Comparison of ENCODE assay signal across 8 cellular contexts in genomic region chr16:1645914-1646525, GRCh38. TPM values are rescaled to one million over a fixed set of nuclear protein-coding genes. Genes with fewer than 3 reads are reported as not detected.
DNase-seq lines count a peak whose midpoint lies in the region; ATAC-seq and TF ChIP-seq lines count a peak whose summit lies in the region.

No MANE protein-coding gene starts in this region.

- TF ChIP-seq CTCF in GM23338 (conservative IDR thresholded peaks at IDR 0.05; ENCODE audit: low read depth in 2 of 2) (no peak), mammary epithelial cell (conservative IDR thresholded peaks at IDR 0.05 in 1 of 2, IDR thresholded peaks at IDR 0.05 in 1 of 2; ENCODE audit: extremely low read depth in 1 of 2, insufficient read depth in 1 of 2, low read depth in 1 of 2, low read length in 2 of 2) (no peak)

- CTCF ChIA-PET in mammary epithelial cell (lab: Charles Lee; ENCODE audit: low non-redundant PET) = no interaction called here

- no peak overlapping the region for H3K9ac ChIP-seq in mammary epithelial cell (ENCODE audit: insufficient read depth, low read length)

- BruUV-seq in mammary epithelial cell (replicated peaks; lab: Mats Ljungman, UMichigan) = no TSS peak

- DNase-seq in GM23338 (ENCODE audit: low spot score) = no peak
- DNase-seq in T1000 (lab: John Stamatoyannopoulos, UW) = peak; percentile 46
- peak; percentile 60 for DNase-seq in mammary epithelial cell
- peak; percentile 51 for DNase-seq in stimulated activated CD4-positive, alpha-beta T cell treated with anti-CD3 and anti-CD28 coated beads, Interleukin-4, amount 100 ng/mL, for 24 hours

- H3K36me3 ChIP-seq in GM23338 (ENCODE audit: insufficient read depth) (peaks cover 1% of the 10 kb centered on the region), mammary epithelial cell (ENCODE audit: insufficient read depth, low read length) (peaks cover 7% of the 10 kb centered on the region)

- H3K4me1 Mint-ChIP-seq in GM23338 = no peaks in the 10 kb centered on the region; the same call in 2 of the 3 replicates

- ATAC-seq in GM23338 = no peak
- no peak for ATAC-seq in GM21825 (IDR thresholded peaks at IDR 0.05; ENCODE audit: unreplicated experiment)
- no peak for ATAC-seq in GM21717 (IDR thresholded peaks at IDR 0.05; ENCODE audit: unreplicated experiment)
- no peak for ATAC-seq in GM19452 (IDR thresholded peaks at IDR 0.05; ENCODE audit: unreplicated experiment)
- no peak for ATAC-seq in HG03439 (IDR thresholded peaks at IDR 0.05; ENCODE audit: unreplicated experiment)

- in situ Hi-C loops in mammary epithelial cell (cut with MboI; ENCODE audit: low sequenced_read_pairs in 2 of 2) = no loop called here

- H3K4me3 Mint-ChIP-seq in GM23338 = no peak overlapping the region

- no peaks in the 10 kb centered on the region for H3K9me2 ChIP-seq in GM23338 (ENCODE audit: insufficient read depth)

- intact Hi-C loops in mammary epithelial cell (cut with micrococcal nuclease) = loop anchor here (5.0 kb wide), 1 partner anchor 34 kb away; the partner anchor contains the start of genes CRAMP1 and IFT140

- peak overlapping the region; percentile 19; the same call in 1 of the 2 replicates for H3K27ac Mint-ChIP-seq in GM23338

- H3K27ac ChIP-seq in GM23338 (ENCODE audit: low read depth) (no peak overlapping the region), mammary epithelial cell (ENCODE audit: insufficient read depth, low read depth, low read length) (no peak overlapping the region)

- no peaks in the 10 kb centered on the region; the same call in 2 of the 3 replicates for H3K9me3 Mint-ChIP-seq in GM23338

- no peak overlapping the region for H3K4me3 ChIP-seq in GM23338
- no peak overlapping the region for H3K4me3 ChIP-seq in mammary epithelial cell (replicated peaks in 1 of 3; ENCODE audit: insufficient read depth in 1 of 3, low read depth in 2 of 3, low read length in 3 of 3)

- no peak overlapping the region for H3K4me2 ChIP-seq in GM23338
- H3K4me2 ChIP-seq in mammary epithelial cell (ENCODE audit: insufficient read depth, low read depth, low read length) = no peak overlapping the region

- H3K27me3 ChIP-seq in GM23338 (ENCODE audit: insufficient read depth) (no peaks in the 10 kb centered on the region), mammary epithelial cell (ENCODE audit: insufficient read depth, low read length) (no peaks in the 10 kb centered on the region)

- peaks cover 46% of the 10 kb centered on the region for H3K36me3 Mint-ChIP-seq in GM23338 (ENCODE audit: low read depth)

- H2AFZ ChIP-seq in GM23338 = no peak overlapping the region
- no peak overlapping the region for H2AFZ ChIP-seq in mammary epithelial cell (ENCODE audit: low read depth, low read length)

- no peaks in the 10 kb centered on the region for H3F3A ChIP-seq in GM23338 (replicated peaks; ENCODE audit: low read depth)

- dilution Hi-C loops in mammary epithelial cell (cut with HindIII; ENCODE audit: low sequenced_read_pairs) = no loop called here

- H3K4me1 ChIP-seq in GM23338 (ENCODE audit: insufficient read depth) (no peaks in the 10 kb centered on the region), mammary epithelial cell (ENCODE audit: insufficient read depth, low read length) (peaks cover 11% of the 10 kb centered on the region)

- WGBS in mammary epithelial cell (ENCODE audit: low coverage, missing lambda C conversion rate) = 60% methylated on average over 13 of the region's 13 CpGs

- H3K79me2 ChIP-seq in GM23338 (replicated peaks; ENCODE audit: insufficient read depth) (peaks cover 4% of the 10 kb centered on the region; the same call in 1 of the 2 replicates), mammary epithelial cell (ENCODE audit: insufficient read depth, low read length) (peaks cover 16% of the 10 kb centered on the region)

- H3K9me3 ChIP-seq in mammary epithelial cell (replicated peaks; ENCODE audit: insufficient read depth, low read length) = no peaks in the 10 kb centered on the region

- peaks cover 1% of the 10 kb centered on the region for H3K27me3 Mint-ChIP-seq in GM23338 (ENCODE audit: insufficient read depth, low read depth, poor library complexity)

- peaks cover 18% of the 10 kb centered on the region for H4K20me1 ChIP-seq in GM23338 (replicated peaks; ENCODE audit: insufficient read depth)
- peaks cover 4% of the 10 kb centered on the region for H4K20me1 ChIP-seq in mammary epithelial cell (ENCODE audit: insufficient read depth, low read length)

TF ChIP-seq in GM23338, 12 proteins besides CTCF, POLR2A, EP300 and RAD21 (continues in another document):
- no peak for TF ChIP-seq STAT1 (IDR thresholded peaks at IDR 0.05; ENCODE audit: unreplicated experiment)
- TF ChIP-seq REST (IDR thresholded peaks at IDR 0.05; ENCODE audit: unreplicated experiment) = no peak
- no peak for TF ChIP-seq EZH2phosphoT487 (IDR thresholded peaks at IDR 0.05; ENCODE audit: unreplicated experiment)

RNA-seq across cellular contexts. Expression of gene JPT2, which starts 32.1 kb away (rescaled TPM):
- 139 and 140 TPM in 2 replicates for total RNA-seq in GM23338 (2014; rRNA removed; shearing (Covaris generic))
- polyA plus RNA-seq in GM23338 (2016; fragmentation: Nextera tagmentation; extraction: Ambion mirVana) (43.8 and 47.1 TPM in 2 replicates), mammary epithelial cell (104 TPM)
- 100 to 1,000 TPM in 1 of 2 donors, 10 to 100 TPM in 1; 53.0 to 117 TPM for total RNA-seq in mammary epithelial cell
- polyA minus RNA-seq in mammary epithelial cell = 177 TPM

RNA-seq across cellular contexts. Expression of gene CRAMP1, which starts 33.9 kb away (rescaled TPM):
- 16.7 and 17.9 TPM in 2 replicates for total RNA-seq in GM23338 (2014; rRNA removed; shearing (Covaris generic))
- polyA plus RNA-seq in GM23338 (2016; fragmentation: Nextera tagmentation; extraction: Ambion mirVana) (3.4 TPM in 2 replicates), mammary epithelial cell (7.2 TPM)
- total RNA-seq in mammary epithelial cell = 10 to 100 TPM in 1 of 2 donors, 1 to 10 TPM in 1; 8.7 to 16.7 TPM
- polyA minus RNA-seq in mammary epithelial cell = 16.3 TPM

RNA-seq across cellular contexts. Expression of gene IFT140, which starts 34.1 kb away (rescaled TPM):
- total RNA-seq in GM23338 (2014; rRNA removed; shearing (Covaris generic)) = 15.0 and 28.7 TPM in 2 replicates
- polyA plus RNA-seq in GM23338 (2016; fragmentation: Nextera tagmentation; extraction: Ambion mirVana) (3.8 and 4.8 TPM in 2 replicates), mammary epithelial cell (4.7 TPM)
- total RNA-seq in mammary epithelial cell = 10 to 100 TPM; 16.6 to 22.0 TPM
- 7.3 TPM for polyA minus RNA-seq in mammary epithelial cell

RNA-seq across cellular contexts. Expression of gene MAPK8IP3, which starts 60.0 kb away (rescaled TPM):
- 52.2 and 58.4 TPM in 2 replicates for total RNA-seq in GM23338 (2014; rRNA removed; shearing (Covaris generic))
- polyA plus RNA-seq in GM23338 (2016; fragmentation: Nextera tagmentation; extraction: Ambion mirVana) (10.7 and 11.3 TPM in 2 replicates), mammary epithelial cell (11.5 TPM)
- 10 to 100 TPM; 45.2 to 51.2 TPM for total RNA-seq in mammary epithelial cell
- polyA minus RNA-seq in mammary epithelial cell = 43.1 TPM
